In genomic region chr10:4033341-4033896, GRCh38 we compare ENCODE assay signal across 1 cellular context.
TF ChIP-seq lines count a peak whose summit lies in the region.

No MANE protein-coding gene starts in this region.

TF ChIP-seq in IMR-90, 13 proteins besides CTCF, POLR2A, EP300 and RAD21 (continued from another document):
- TF ChIP-seq FOS (IDR thresholded peaks at IDR 0.05; ENCODE audit: low read depth, low read length) (no peak), MAZ (IDR thresholded peaks at IDR 0.05; ENCODE audit: borderline replicate concordance, low read depth, low read length) (no peak), USF2 (IDR thresholded peaks at IDR 0.05; ENCODE audit: low read depth, low read length) (no peak), CEBPB (IDR thresholded peaks at IDR 0.05; ENCODE audit: low read depth, low read length) (no peak), RFX5 (IDR thresholded peaks at IDR 0.05; ENCODE audit: low read depth, low read length) (no peak), CHD1 (IDR thresholded peaks at IDR 0.05; ENCODE audit: low read depth, low read length) (no peak)
TF ChIP-seq in IMR-90: peak in this region for 0.
